In genomic region chr1:161890574-161890973, GRCh38 we compare ENCODE assay signal across 1 cellular context.
TF ChIP-seq lines count a peak whose summit lies in the region.

No MANE protein-coding gene starts in this region.

TF ChIP-seq in GM23338, 12 proteins besides CTCF, POLR2A, EP300 and RAD21 (continued from another document):
- TF ChIP-seq REST (IDR thresholded peaks at IDR 0.05; ENCODE audit: unreplicated experiment) (no peak), ETS1 (IDR thresholded peaks at IDR 0.05) (no peak)
- TF ChIP-seq, protein P1, sequence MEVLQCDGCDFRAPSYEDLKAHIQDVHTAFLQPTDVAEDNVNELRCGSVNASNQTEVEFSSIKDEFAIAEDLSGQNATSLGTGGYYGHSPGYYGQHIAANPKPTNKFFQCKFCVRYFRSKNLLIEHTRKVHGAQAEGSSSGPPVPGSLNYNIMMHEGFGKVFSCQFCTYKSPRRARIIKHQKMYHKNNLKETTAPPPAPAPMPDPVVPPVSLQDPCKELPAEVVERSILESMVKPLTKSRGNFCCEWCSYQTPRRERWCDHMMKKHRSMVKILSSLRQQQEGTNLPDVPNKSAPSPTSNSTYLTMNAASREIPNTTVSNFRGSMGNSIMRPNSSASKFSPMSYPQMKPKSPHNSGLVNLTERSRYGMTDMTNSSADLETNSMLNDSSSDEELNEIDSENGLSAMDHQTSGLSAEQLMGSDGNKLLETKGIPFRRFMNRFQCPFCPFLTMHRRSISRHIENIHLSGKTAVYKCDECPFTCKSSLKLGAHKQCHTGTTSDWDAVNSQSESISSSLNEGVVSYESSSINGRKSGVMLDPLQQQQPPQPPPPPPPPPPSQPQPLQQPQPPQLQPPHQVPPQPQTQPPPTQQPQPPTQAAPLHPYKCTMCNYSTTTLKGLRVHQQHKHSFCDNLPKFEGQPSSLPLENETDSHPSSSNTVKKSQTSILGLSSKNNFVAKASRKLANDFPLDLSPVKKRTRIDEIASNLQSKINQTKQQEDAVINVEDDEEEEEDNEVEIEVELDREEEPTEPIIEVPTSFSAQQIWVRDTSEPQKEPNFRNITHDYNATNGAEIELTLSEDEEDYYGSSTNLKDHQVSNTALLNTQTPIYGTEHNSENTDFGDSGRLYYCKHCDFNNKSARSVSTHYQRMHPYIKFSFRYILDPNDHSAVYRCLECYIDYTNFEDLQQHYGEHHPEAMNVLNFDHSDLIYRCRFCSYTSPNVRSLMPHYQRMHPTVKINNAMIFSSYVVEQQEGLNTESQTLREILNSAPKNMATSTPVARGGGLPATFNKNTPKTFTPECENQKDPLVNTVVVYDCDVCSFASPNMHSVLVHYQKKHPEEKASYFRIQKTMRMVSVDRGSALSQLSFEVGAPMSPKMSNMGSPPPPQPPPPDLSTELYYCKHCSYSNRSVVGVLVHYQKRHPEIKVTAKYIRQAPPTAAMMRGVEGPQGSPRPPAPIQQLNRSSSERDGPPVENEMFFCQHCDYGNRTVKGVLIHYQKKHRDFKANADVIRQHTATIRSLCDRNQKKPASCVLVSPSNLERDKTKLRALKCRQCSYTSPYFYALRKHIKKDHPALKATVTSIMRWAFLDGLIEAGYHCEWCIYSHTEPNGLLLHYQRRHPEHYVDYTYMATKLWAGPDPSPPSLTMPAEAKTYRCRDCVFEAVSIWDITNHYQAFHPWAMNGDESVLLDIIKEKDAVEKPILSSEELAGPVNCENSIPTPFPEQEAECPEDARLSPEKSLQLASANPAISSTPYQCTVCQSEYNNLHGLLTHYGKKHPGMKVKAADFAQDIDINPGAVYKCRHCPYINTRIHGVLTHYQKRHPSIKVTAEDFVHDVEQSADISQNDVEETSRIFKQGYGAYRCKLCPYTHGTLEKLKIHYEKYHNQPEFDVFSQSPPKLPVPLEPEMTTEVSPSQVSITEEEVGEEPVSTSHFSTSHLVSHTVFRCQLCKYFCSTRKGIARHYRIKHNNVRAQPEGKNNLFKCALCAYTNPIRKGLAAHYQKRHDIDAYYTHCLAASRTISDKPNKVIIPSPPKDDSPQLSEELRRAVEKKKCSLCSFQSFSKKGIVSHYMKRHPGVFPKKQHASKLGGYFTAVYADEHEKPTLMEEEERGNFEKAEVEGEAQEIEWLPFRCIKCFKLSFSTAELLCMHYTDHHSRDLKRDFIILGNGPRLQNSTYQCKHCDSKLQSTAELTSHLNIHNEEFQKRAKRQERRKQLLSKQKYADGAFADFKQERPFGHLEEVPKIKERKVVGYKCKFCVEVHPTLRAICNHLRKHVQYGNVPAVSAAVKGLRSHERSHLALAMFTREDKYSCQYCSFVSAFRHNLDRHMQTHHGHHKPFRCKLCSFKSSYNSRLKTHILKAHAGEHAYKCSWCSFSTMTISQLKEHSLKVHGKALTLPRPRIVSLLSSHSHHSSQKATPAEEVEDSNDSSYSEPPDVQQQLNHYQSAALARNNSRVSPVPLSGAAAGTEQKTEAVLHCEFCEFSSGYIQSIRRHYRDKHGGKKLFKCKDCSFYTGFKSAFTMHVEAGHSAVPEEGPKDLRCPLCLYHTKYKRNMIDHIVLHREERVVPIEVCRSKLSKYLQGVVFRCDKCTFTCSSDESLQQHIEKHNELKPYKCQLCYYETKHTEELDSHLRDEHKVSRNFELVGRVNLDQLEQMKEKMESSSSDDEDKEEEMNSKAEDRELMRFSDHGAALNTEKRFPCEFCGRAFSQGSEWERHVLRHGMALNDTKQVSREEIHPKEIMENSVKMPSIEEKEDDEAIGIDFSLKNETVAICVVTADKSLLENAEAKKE (CRISPR knock-in tag; IDR thresholded peaks at IDR 0.05): no peak
